In genomic region chr5:157510682-157511081, GRCh38 we compare ENCODE assay signal across 19 cellular contexts. TPM values are rescaled to one million over a fixed set of nuclear protein-coding genes. Genes with fewer than 3 reads are reported as not detected.
DNase-seq lines count a peak whose midpoint lies in the region; ATAC-seq, FAIRE-seq and TF ChIP-seq lines count a peak whose summit lies in the region.
"Had no signal": no experiment of that assay in that cellular context is flagged by ENCODE, and none has a peak within 500 bp of the region (broad histone marks: within the 10 kb centered on the region; RNA-seq: fewer than 3 reads in every experiment).

No MANE protein-coding gene starts in this region.

- H3K27ac ChIP-seq in AG04450 (ENCODE audit: low read depth, low read length) (peak overlapping the region; percentile 96), SJSA1 (peak overlapping the region; percentile 89), HepG2 (ENCODE audit: extremely low read length, insufficient read depth, low read length) (no peak overlapping the region), skeletal muscle tissue (ENCODE audit: low read depth, low read length) (peak overlapping the region; percentile 41)

- H3K27me3 ChIP-seq in AG04450 (ENCODE audit: control insufficient read depth, insufficient read depth, low read length) (no peaks in the 10 kb centered on the region), SJSA1 (replicated peaks) (no peaks in the 10 kb centered on the region), HepG2 (ENCODE audit: control insufficient read depth in 1 of 2, insufficient read depth in 2 of 2, low read length in 2 of 2) (no peaks in the 10 kb centered on the region), skeletal muscle tissue (ENCODE audit: control insufficient read depth in 3 of 3, insufficient read depth in 3 of 3, low read length in 3 of 3) (no peaks in the 10 kb centered on the region)

- no TSS peak for BruUV-seq in HepG2 (replicated peaks; lab: Mats Ljungman, UMichigan)

- no peaks in the 10 kb centered on the region for H3K79me2 ChIP-seq in HepG2 (ENCODE audit: insufficient read depth, low read length)

- H3K36me3 ChIP-seq in SJSA1 (peaks cover 67% of the 10 kb centered on the region), HepG2 (replicated peaks in 1 of 2; ENCODE audit: control insufficient read depth in 1 of 2, insufficient read depth in 2 of 2, low read length in 2 of 2) (no peaks in the 10 kb centered on the region), skeletal muscle tissue (ENCODE audit: control insufficient read depth in 3 of 3, insufficient read depth in 3 of 3, low read length in 3 of 3) (peaks cover 8 to 26% (median 11%) of the 10 kb centered on the region in 3 donors)
- H3K36me3 ChIP-seq: HAP-1 had no signal

- intact Hi-C loops in HepG2 (cut with micrococcal nuclease; ENCODE audit: unreplicated experiment): no loop called here

- in situ Hi-C loops in HepG2 (cut with HindIII; ENCODE audit: extremely low pct_ligation_motif_present, low pct_unique_long_range_greater_than_20kb): no loop called here

- peaks cover 32% of the 10 kb centered on the region for H3K4me1 ChIP-seq in SJSA1 (replicated peaks)
- peaks cover 26% of the 10 kb centered on the region for H3K4me1 ChIP-seq in HepG2 (ENCODE audit: insufficient read depth, low read length)
- H3K4me1 ChIP-seq in skeletal muscle tissue (ENCODE audit: control insufficient read depth in 3 of 3, insufficient read depth in 3 of 3, low read length in 3 of 3): peaks cover 13 to 26% (median 15%) of the 10 kb centered on the region in 3 donors
- H3K4me1 ChIP-seq: Caco-2 had no signal

- POLR2A ChIA-PET in AG04450 (lab: Yijun Ruan, JAX): no interaction called here
- POLR2A ChIA-PET in HepG2 (lab: Yijun Ruan, JAX): no interaction called here

- no peak overlapping the region for H3K4me3 ChIP-seq in AG04450 (ENCODE audit: low read depth, low read length)
- H3K4me3 ChIP-seq in SJSA1: no peak overlapping the region
- no peak overlapping the region for H3K4me3 ChIP-seq in HepG2 (replicated peaks in 1 of 3; ENCODE audit: insufficient read depth in 1 of 3, low read depth in 2 of 3, low read length in 3 of 3)
- no peak overlapping the region for H3K4me3 ChIP-seq in skeletal muscle tissue (ENCODE audit: low read length in 3 of 3)
- H3K4me3 ChIP-seq: HAP-1 had no signal

- H2AFZ ChIP-seq in HepG2 (ENCODE audit: low read length): no peak overlapping the region

- 83% methylated on average over 5 of the region's 5 CpGs for WGBS in HepG2 (ENCODE audit: low lambda C conversion rate)

- CTCF ChIA-PET in AG04450 (lab: Charles Lee) (interaction anchor here (1.6 kb wide), 1 partner anchor 44 kb away, joined by 3 read pairs; no protein-coding TSS in a partner anchor), HepG2 (lab: Yijun Ruan, JAX; ENCODE audit: low intra/inter-chr PET ratio, low total read pairs) (no interaction called here)

- TF ChIP-seq EP300 in HepG2 (IDR thresholded peaks at IDR 0.05; ENCODE audit: low read depth in 2 of 2, low read length in 2 of 2) (no peak), HepG2 (CRISPR knock-in tag; IDR thresholded peaks at IDR 0.05; ENCODE audit: borderline replicate concordance) (no peak)

- FAIRE-seq in HepG2 (lab: Jason Lieb, UNC): no peak

- ATAC-seq in HepG2 (no peak), HG02571 (IDR thresholded peaks at IDR 0.05; ENCODE audit: unreplicated experiment) (no peak)
- ATAC-seq: left colon; naive thymus-derived CD8-positive, alpha-beta T cell; WTC11 had no signal

- H4K20me1 ChIP-seq in HepG2 (ENCODE audit: insufficient read depth, low read length): no peaks in the 10 kb centered on the region

- TF ChIP-seq CTCF in AG04450 (IDR thresholded peaks at IDR 0.05; ENCODE audit: low read depth, low read length) (no peak), HepG2 (CRISPR knock-in tag; IDR thresholded peaks at IDR 0.05) (no peak)

- DNase-seq in AG04450 (ENCODE audit: low read depth, low spot score): no peak
- DNase-seq in SJSA1 (ENCODE audit: low read depth in 1 of 2, low spot score in 2 of 2): no peak
- no peak for DNase-seq in HepG2 (ENCODE audit: low spot score)
- no peak for DNase-seq in DMS79 treated with DMSO at 0.1 percent for 48 hours (lab: John Stamatoyannopoulos, UW)
- DNase-seq in cortex of kidney (lab: John Stamatoyannopoulos, UW): no peak
- DNase-seq in UCSD-AML1 (lab: John Stamatoyannopoulos, UW; ENCODE audit: unreplicated experiment): no peak
- DNase-seq: activated effector memory CD4-positive, alpha-beta T cell treated with Interleukin-2 at 50 U/mL for 16 hours; anterior cingulate cortex; Caco-2; GF-D8; left colon; naive thymus-derived CD8-positive, alpha-beta T cell; NCI-H2107; NCI-H774; T-helper 1 cell had no signal

- no peak for TF ChIP-seq POLR2A in HepG2 (IDR thresholded peaks at IDR 0.05; ENCODE audit: insufficient read depth in 1 of 2, low read depth in 2 of 2, low read length in 2 of 2)

- no peak for TF ChIP-seq RAD21 in HepG2 (CRISPR knock-in tag; IDR thresholded peaks at IDR 0.05)

- H3K9ac ChIP-seq in HepG2 (ENCODE audit: insufficient read depth, low read depth, low read length): no peak overlapping the region
- no peak overlapping the region for H3K9ac ChIP-seq in skeletal muscle tissue (ENCODE audit: low read depth in 1 of 3, low read length in 3 of 3)

- H3K4me2 ChIP-seq in HepG2 (ENCODE audit: low read depth, low read length): no peak overlapping the region

- H3K9me3 ChIP-seq in AG04450 (ENCODE audit: control insufficient read depth, insufficient read depth, low read length) (no peaks in the 10 kb centered on the region), SJSA1 (replicated peaks) (no peaks in the 10 kb centered on the region), HepG2 (ENCODE audit: low read length) (no peaks in the 10 kb centered on the region), skeletal muscle tissue (ENCODE audit: control insufficient read depth in 3 of 3, low read length in 3 of 3) (no peaks in the 10 kb centered on the region)
- H3K9me3 ChIP-seq: Caco-2, HAP-1 had no signal

TF ChIP-seq in HepG2, 621 proteins besides CTCF, POLR2A, EP300 and RAD21:
- TF ChIP-seq MAFK (conservative IDR thresholded peaks at IDR 0.05 in 1 of 2, IDR thresholded peaks at IDR 0.05 in 1 of 2; ENCODE audit: low read length in 2 of 2) (peak; percentile 52 to 57; a peak in 3 of 4 replicates), TMF1 (CRISPR knock-in tag; IDR thresholded peaks at IDR 0.05; ENCODE audit: low read depth) (no peak), ZNF782 (CRISPR knock-in tag; IDR thresholded peaks at IDR 0.05; ENCODE audit: borderline replicate concordance) (no peak), ZFP91 (CRISPR knock-in tag; IDR thresholded peaks at IDR 0.05; ENCODE audit: borderline replicate concordance) (no peak), MAFF (IDR thresholded peaks at IDR 0.05; ENCODE audit: low read depth, low read length) (peak; percentile 52; the same call in 1 of the 2 replicates)

RNA-seq across cellular contexts. Expression of gene NIPAL4, which starts 50.7 kb away (rescaled TPM):
- 0.20 and 0.32 TPM in 2 replicates for polyA plus RNA-seq in AG04450 (2011; rRNA removed)
- 0.56 and 0.78 TPM in 2 replicates for polyA minus RNA-seq in AG04450 (2011; rRNA and poly(A)+ RNA removed)
- 0.18 TPM in 1 of 2 replicates, not detected in the other for total RNA-seq in SJSA1 (2014; rRNA removed; shearing (Covaris generic))
- not detected in 2 replicates for total RNA-seq in HepG2 (2016; rRNA removed; fragmentation: Illumina TruSeq; extraction: Trizol)
- total RNA-seq in HepG2 (2016; cell fraction: cytosol; rRNA removed; fragmentation: Illumina TruSeq; extraction: Trizol; ENCODE audit: low read depth): not detected in 2 replicates
- total RNA-seq in HepG2 (2016; cell fraction: insoluble cytoplasmic fraction; rRNA removed; fragmentation: Illumina TruSeq; extraction: Trizol): not detected in 2 replicates
- total RNA-seq in HepG2 (2016; cell fraction: membrane; rRNA removed; fragmentation: Illumina TruSeq; extraction: Trizol): not detected in 2 replicates
- not detected in 2 replicates for total RNA-seq in HepG2 (2016; cell fraction: nucleus; rRNA removed; fragmentation: Illumina TruSeq; extraction: Trizol)
- polyA plus RNA-seq in HepG2 (2011; rRNA removed): not detected in 2 replicates
- not detected in 2 replicates for polyA plus RNA-seq in HepG2 (2011; cell fraction: cytosol; rRNA removed)
- polyA plus RNA-seq in HepG2 (2011; cell fraction: nucleus; rRNA removed): not detected in 2 replicates
- not detected in 2 replicates for polyA plus RNA-seq in HepG2 (2012)
- polyA plus RNA-seq in HepG2 (2016; cell fraction: cytosol; fragmentation: Illumina TruSeq; extraction: Trizol; ENCODE audit: low read depth): not detected in 2 replicates
- polyA plus RNA-seq in HepG2 (2016; cell fraction: insoluble cytoplasmic fraction; fragmentation: Illumina TruSeq; extraction: Trizol; ENCODE audit: low read depth): not detected in 2 replicates
- polyA plus RNA-seq in HepG2 (2016; cell fraction: membrane; fragmentation: Illumina TruSeq; extraction: Trizol; ENCODE audit: low read depth): not detected in 2 replicates
- not detected in 2 replicates for polyA plus RNA-seq in HepG2 (2016; cell fraction: nucleus; fragmentation: Illumina TruSeq; extraction: Trizol; ENCODE audit: insufficient read depth, low read depth)
- polyA minus RNA-seq in HepG2 (2011; rRNA and poly(A)+ RNA removed; ENCODE audit: low replicate concordance): not detected in 2 replicates
- polyA minus RNA-seq in HepG2 (2011; cell fraction: cytosol; rRNA and poly(A)+ RNA removed): not detected in 2 replicates
- polyA minus RNA-seq in HepG2 (2011; cell fraction: nucleus; rRNA and poly(A)+ RNA removed): not detected in 2 replicates
- under 0.01 TPM for total RNA-seq in skeletal muscle tissue
- total RNA-seq: WTC11 had no signal
- polyA plus RNA-seq: naive thymus-derived CD8-positive, alpha-beta T cell had no signal
